Comparison of ENCODE assay signal across 30 cellular contexts in the genomic region with DNA sequence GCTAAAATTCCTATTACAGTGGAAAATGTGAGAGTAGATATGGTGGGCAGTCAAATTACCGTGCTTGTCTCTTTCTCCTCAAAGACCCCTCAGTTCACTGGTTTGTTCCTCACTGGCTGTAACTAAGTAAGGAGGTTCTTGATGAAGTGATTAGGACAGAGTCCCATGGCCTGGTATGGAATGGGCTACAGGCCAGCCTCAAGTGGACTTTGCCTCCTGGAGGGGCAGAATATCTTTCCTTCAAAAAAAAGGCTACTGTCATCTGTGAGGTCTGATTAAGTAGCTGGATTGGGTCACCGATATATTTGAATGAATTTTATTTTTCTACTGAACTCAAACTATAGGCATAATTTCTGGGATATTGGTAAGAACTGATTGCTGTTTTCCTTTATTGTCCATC.
"Had no signal": no experiment of that assay in that cellular context is flagged by ENCODE, and none has a peak within 500 bp of the region (broad histone marks: within the 10 kb centered on the region; RNA-seq: fewer than 3 reads in every experiment).

No MANE protein-coding gene starts in this region.

- H3K4me3 ChIP-seq: ovary, psoas muscle, skin epidermis, smooth muscle cell, spleen, suprapubic skin, testis, tibial artery, transverse colon, upper lobe of right lung, uterus had no signal

- H3K9me3 ChIP-seq: neutrophil, ovary, psoas muscle, spleen, suprapubic skin, testis, tibial artery, transverse colon, upper lobe of right lung, uterus had no signal

- H3K9ac ChIP-seq: parathyroid adenoma had no signal

- DNase-seq: naive thymus-derived CD8-positive, alpha-beta T cell; nephron progenitor cell; nucleus accumbens; ovary; posterior cingulate gyrus; psoas muscle; right cardiac atrium; spleen; stimulated activated CD4-positive, alpha-beta T cell treated with anti-CD3 and anti-CD28 coated beads, Interleukin-12 subunit alpha, Interleukin-12 subunit beta, amount 100 ng/mL, for 4 hours; stimulated activated CD4-positive, alpha-beta T cell treated with anti-CD3 and anti-CD28 coated beads, Interleukin-1b, Interleukin-23, amount 100 ng/mL, for 48 hours; stimulated activated CD4-positive, alpha-beta T cell treated with anti-CD3 and anti-CD28 coated beads, Interleukin-4, amount 100 ng/mL, for 1 hour; stimulated activated CD4-positive, alpha-beta T cell treated with anti-CD3 and anti-CD28 coated beads, Interleukin-4, amount 100 ng/mL, for 4 hours; stimulated activated CD8-positive, alpha-beta memory T cell treated with anti-CD3 and anti-CD28 coated beads, Interleukin-4, amount 100 ng/mL, for 48 hours; stimulated activated naive CD4-positive, alpha-beta T cell; stimulated activated naive CD8-positive, alpha-beta T cell treated with anti-CD3 and anti-CD28 coated beads, Interleukin-15, amount 100 ng/mL, for 72 hours; stimulated activated naive CD8-positive, alpha-beta T cell treated with anti-CD3 and anti-CD28 coated beads, Interleukin-15, Interleukin-2, amounts not matched to agents 100 U/mL and 50 U/mL, for 24 hours; substantia nigra; testis; tibial artery; transverse colon; upper lobe of right lung; uterus had no signal

- H2AFZ ChIP-seq: parathyroid adenoma had no signal

- H3K4me1 ChIP-seq: parathyroid adenoma, psoas muscle, spleen, suprapubic skin, testis, tibial artery, transverse colon, upper lobe of right lung, uterus had no signal

- H3K36me3 ChIP-seq: neutrophil, ovary, spleen, suprapubic skin, tibial artery, transverse colon, upper lobe of right lung, uterus had no signal

- H3K4me2 ChIP-seq: smooth muscle cell had no signal

- H3K27me3 ChIP-seq: neutrophil, ovary, spleen, suprapubic skin, testis, tibial artery, transverse colon, upper lobe of right lung, uterus had no signal

- H3K27ac ChIP-seq: neutrophil, ovary, parathyroid adenoma, psoas muscle, skin epidermis, spleen, suprapubic skin, testis, tibial artery, transverse colon, upper lobe of right lung, uterus had no signal

- H3K79me2 ChIP-seq: parathyroid adenoma had no signal

- ATAC-seq: naive thymus-derived CD8-positive, alpha-beta T cell; natural killer cell treated with Interleukin-12 subunit alpha and Interleukin-12 subunit beta and Interleukin-15 and Interleukin-18, amount 100 ng/mL, for 72 hours; psoas muscle; right cardiac atrium; sciatic nerve; stimulated activated memory B cell treated with anti-CD40 and anti-IgM and Interleukin-4, amounts not matched to agents 10 μg/mL and 1 μg/mL and 100 μg/mL, for 72 hours; stimulated activated naive CD8-positive, alpha-beta T cell treated with anti-CD3 and anti-CD28 coated beads, Interleukin-15, amount 100 ng/mL, for 72 hours; stimulated activated naive CD8-positive, alpha-beta T cell treated with anti-CD3 and anti-CD28 coated beads, Interleukin-15, Interleukin-2, amounts not matched to agents 100 U/mL and 50 U/mL, for 24 hours; upper lobe of right lung had no signal
